ENCODE assay signal across 10 cellular contexts in the genomic region with DNA sequence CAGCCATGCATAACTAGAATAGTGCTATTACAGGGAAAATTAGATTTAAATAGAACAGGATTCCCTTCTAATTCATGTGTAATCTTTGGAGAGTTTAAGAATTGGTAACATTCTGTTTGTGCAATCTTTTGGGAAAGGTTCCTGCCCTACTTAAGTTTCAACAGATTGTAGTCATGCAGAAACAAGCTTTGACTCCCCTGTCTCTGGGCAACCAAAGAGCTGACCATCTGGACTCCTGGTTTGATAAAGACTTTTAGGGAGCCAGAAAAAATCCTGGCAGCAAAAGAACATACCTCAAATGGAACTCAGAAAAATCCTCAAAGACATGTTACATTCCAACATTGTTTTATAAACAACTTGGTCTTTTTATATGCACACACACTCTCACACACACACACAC.
DNase-seq lines count a peak whose midpoint lies in the region; ATAC-seq lines count a peak whose summit lies in the region.
"Had no signal": no experiment of that assay in that cellular context is flagged by ENCODE, and none has a peak within 500 bp of the region (broad histone marks: within the 10 kb centered on the region; RNA-seq: fewer than 3 reads in every experiment).

No MANE protein-coding gene starts in this region.

- no peak for ATAC-seq in HG03457 (IDR thresholded peaks at IDR 0.05; ENCODE audit: unreplicated experiment)

- DNase-seq in HS-5 (ENCODE audit: low read depth) (peak; percentile 88), cerebellar nuclear complex (lab: John Stamatoyannopoulos, UW) (peak; percentile 36 to 62), iris pigment epithelial cell (ENCODE audit: low read depth) (peak; percentile 95), superior temporal gyrus (ENCODE audit: extremely low spot score) (peak; percentile 45), NCI-H446 treated with DMSO at 0.1 percent for 48 hours (lab: John Stamatoyannopoulos, UW) (no peak), ecto neural progenitor cell (ENCODE audit: low spot score) (no peak)
- no peak for DNase-seq in activated CD4-positive, CD25-positive, alpha-beta regulatory T cell (lab: John Stamatoyannopoulos, UW)
- DNase-seq: activated CD4-positive, alpha-beta T cell treated with anti-CD3 and anti-CD28 coated beads for 4 hours; DND-41 had no signal

Comparison
In these comparisons a context has a peak if more than half of its experiments do, and no peak if none do; other contexts are left out.
1. DNase-seq: peak in HS-5 (single experiment), cerebellar nuclear complex (2 of 2), iris pigment epithelial cell (single experiment) and superior temporal gyrus (single experiment); none in activated CD4-positive, CD25-positive, alpha-beta regulatory T cell (0 of 4), NCI-H446 treated with DMSO at 0.1 percent for 48 hours (single experiment) and ecto neural progenitor cell (single experiment).